Comparison of ENCODE assay signal across 1 cellular context in the genomic region with DNA sequence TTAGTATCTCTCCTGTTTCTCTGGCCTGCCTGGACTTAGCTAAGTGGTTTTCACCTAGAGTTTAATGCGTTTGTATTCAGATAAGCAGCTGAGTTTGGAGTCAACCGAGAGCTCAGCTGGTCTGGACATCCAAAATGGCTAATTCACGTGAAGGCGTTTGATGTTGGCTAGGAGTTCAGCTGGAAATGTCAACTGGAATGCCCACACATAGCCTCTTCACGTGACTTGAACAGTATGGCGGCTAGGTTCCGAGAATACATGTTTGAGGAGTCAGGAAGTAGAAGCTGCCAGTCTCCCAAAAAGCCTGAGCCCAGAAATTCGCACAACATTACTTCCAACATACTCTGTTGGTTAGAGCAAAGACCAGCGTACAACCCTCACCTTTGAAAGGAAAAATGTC.
A peak's percentile ranks its signal among the peaks of the same experiment; 100 is the strongest.
TF ChIP-seq lines count a peak whose summit lies in the region.

No MANE protein-coding gene starts in this region.

TF ChIP-seq in GM12878, 131 proteins besides CTCF, POLR2A, EP300 and RAD21:
- TF ChIP-seq SREBF2 (IDR thresholded peaks at IDR 0.05; ENCODE audit: low read length), result no peak
- TF ChIP-seq, protein P1, sequence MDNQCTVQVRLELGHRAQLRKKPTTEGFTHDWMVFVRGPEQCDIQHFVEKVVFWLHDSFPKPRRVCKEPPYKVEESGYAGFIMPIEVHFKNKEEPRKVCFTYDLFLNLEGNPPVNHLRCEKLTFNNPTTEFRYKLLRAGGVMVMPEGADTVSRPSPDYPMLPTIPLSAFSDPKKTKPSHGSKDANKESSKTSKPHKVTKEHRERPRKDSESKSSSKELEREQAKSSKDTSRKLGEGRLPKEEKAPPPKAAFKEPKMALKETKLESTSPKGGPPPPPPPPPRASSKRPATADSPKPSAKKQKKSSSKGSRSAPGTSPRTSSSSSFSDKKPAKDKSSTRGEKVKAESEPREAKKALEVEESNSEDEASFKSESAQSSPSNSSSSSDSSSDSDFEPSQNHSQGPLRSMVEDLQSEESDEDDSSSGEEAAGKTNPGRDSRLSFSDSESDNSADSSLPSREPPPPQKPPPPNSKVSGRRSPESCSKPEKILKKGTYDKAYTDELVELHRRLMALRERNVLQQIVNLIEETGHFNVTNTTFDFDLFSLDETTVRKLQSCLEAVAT (IDR thresholded peaks at IDR 0.05), result peak; percentile 24; the same call in 1 of the 2 replicates
